ENCODE assay signal across 8 cellular contexts in genomic region chr1:203340112-203340804, GRCh38. TPM values are rescaled to one million over a fixed set of nuclear protein-coding genes. Genes with fewer than 3 reads are reported as not detected.
A peak's percentile ranks its signal among the peaks of the same experiment; 100 is the strongest.
DNase-seq lines count a peak whose midpoint lies in the region; ATAC-seq, FAIRE-seq and TF ChIP-seq lines count a peak whose summit lies in the region.

No MANE protein-coding gene starts in this region.

- in situ Hi-C loops in K562 (cut with MboI) = loop anchor here (5.0 kb wide), 2 partner anchors 102 to 147 kb away; no protein-coding TSS in a partner anchor

- H2AK5ac ChIP-seq in H9 (ENCODE audit: insufficient read length, low read length) = no peak overlapping the region

- H4K91ac ChIP-seq in H9 (ENCODE audit: insufficient read length, low read depth, low read length) = no peak overlapping the region

- H2BK5ac ChIP-seq in H9 (ENCODE audit: insufficient read length, low read length) = no peak overlapping the region

- H3K9me3 Mint-ChIP-seq in H9 = no peaks in the 10 kb centered on the region

- H3K79me1 ChIP-seq in H9 (ENCODE audit: insufficient read depth, low read depth, low read length, poor library complexity, severe bottlenecking) = no peaks in the 10 kb centered on the region

- H3K9me2 ChIP-seq in hepatocyte (replicated peaks; ENCODE audit: insufficient read depth) = no peaks in the 10 kb centered on the region

- H3K23ac ChIP-seq in H9 (ENCODE audit: insufficient read length, low read depth, low read length) = no peak overlapping the region

- H3K9me3 ChIP-seq in H9 (ENCODE audit: control insufficient read depth, low read depth, low read length) = no peaks in the 10 kb centered on the region
- H3K9me3 ChIP-seq in K562 (replicated peaks; ENCODE audit: control insufficient read depth, insufficient read depth, low read depth, low read length) = no peaks in the 10 kb centered on the region
- no peaks in the 10 kb centered on the region for H3K9me3 ChIP-seq in hepatocyte (ENCODE audit: low read depth)

- no peaks in the 10 kb centered on the region for H3K36me3 ChIP-seq in BJ (ENCODE audit: control insufficient read depth, insufficient read depth, low read length)
- no peaks in the 10 kb centered on the region for H3K36me3 ChIP-seq in K562 (ENCODE audit: control insufficient read depth, insufficient read depth, low read length)
- no peaks in the 10 kb centered on the region for H3K36me3 ChIP-seq in hepatocyte (replicated peaks; ENCODE audit: insufficient read depth, low read depth)

- peak; percentile 93 for FAIRE-seq in K562 (lab: Jason Lieb, UNC)

- TF ChIP-seq RAD21 in K562 (CRISPR knock-in tag; conservative IDR thresholded peaks at IDR 0.05 in 1 of 2, IDR thresholded peaks at IDR 0.05 in 1 of 2) = peak; percentile 93 to 94

- H3K9ac ChIP-seq in H9 (ENCODE audit: extremely low read depth, insufficient read length, low read length) (no peak overlapping the region), K562 (ENCODE audit: insufficient read depth in 1 of 2, low read depth in 2 of 2, low read length in 2 of 2) (no peak overlapping the region)

- no peak overlapping the region for H2BK15ac ChIP-seq in H9 (ENCODE audit: low read depth, low read length)

- TF ChIP-seq EP300 in K562 (IDR thresholded peaks at IDR 0.05; ENCODE audit: low read length) = no peak

- H3K27ac ChIP-seq in H9 (ENCODE audit: insufficient read length, low read depth, low read length) (no peak overlapping the region), K562 (ENCODE audit: extremely low read depth, low read depth, low read length) (no peak overlapping the region), hepatocyte (peak overlapping the region; percentile 41)

- H3K56ac ChIP-seq in H9 (ENCODE audit: insufficient read length, low read depth, low read length) = no peak overlapping the region

- H3K4me3 ChIP-seq in BJ (ENCODE audit: low read depth, low read length) (no peak overlapping the region), K562 (no peak overlapping the region), hepatocyte (no peak overlapping the region)

- H3T11ph ChIP-seq in H9 (ENCODE audit: low read length) = no peak overlapping the region

- TF ChIP-seq CTCF in BJ (IDR thresholded peaks at IDR 0.05; ENCODE audit: insufficient read depth, low read depth, low read length) (peak; percentile 91), H9 (conservative IDR thresholded peaks at IDR 0.05) (peak; percentile 89), K562 (IDR thresholded peaks at IDR 0.05 in 2 of 3, conservative IDR thresholded peaks at IDR 0.05 in 1 of 3; ENCODE audit: insufficient read depth in 2 of 3, low read depth in 1 of 3, low read length in 3 of 3) (peak; percentile 93 to 97 (median 94)), hepatocyte (IDR thresholded peaks at IDR 0.05; ENCODE audit: poor library complexity) (peak; percentile 96)

- no peaks in the 10 kb centered on the region for H3K36me3 Mint-ChIP-seq in H9 (ENCODE audit: insufficient read depth in 1 of 3, low read depth in 3 of 3)

- DNase-seq in BJ (ENCODE audit: low read depth) (no peak), H9 (peak; percentile 76), NCI-H2081 treated with DMSO at 0.1 percent for 48 hours (lab: John Stamatoyannopoulos, UW) (peak; percentile 74), T-helper 9 cell (peak; percentile 37), K562 (ENCODE audit: extremely low read depth in 1 of 4, low spot score in 3 of 4) (peak; percentile 84 to 88 (median 88)), hepatocyte (ENCODE audit: low spot score) (peak; percentile 94), sciatic nerve (ENCODE audit: low spot score) (peak; percentile 79)

- H3K27me3 ChIP-seq in BJ (ENCODE audit: control insufficient read depth, insufficient read depth, low read length) (peaks cover 19% of the 10 kb centered on the region), H9 (ENCODE audit: insufficient read depth, low read length) (no peaks in the 10 kb centered on the region; the same call in 1 of the 2 replicates), K562 (ENCODE audit: control insufficient read depth in 2 of 2, insufficient read depth in 2 of 2, low read length in 2 of 2) (peaks cover 26 to 44% of the 10 kb centered on the region in 2 experiments), hepatocyte (no peaks in the 10 kb centered on the region)

- ATAC-seq in K562 (peak; percentile 87), sciatic nerve (peak; percentile 85), GM18873 (IDR thresholded peaks at IDR 0.05; ENCODE audit: low FRiP score, unreplicated experiment) (no peak)

- peaks cover 50% of the 10 kb centered on the region for H3K27me3 Mint-ChIP-seq in H9 (ENCODE audit: low read depth)

- intact Hi-C loops in K562 (cut with micrococcal nuclease) (loop anchor here (1.0 to 5.0 kb wide), 3 partner anchors 104 to 362 kb away; no protein-coding TSS in a partner anchor), sciatic nerve (cut with DNase I) (loop anchor here (5.0 kb wide), 1 partner anchor 142 kb away; no protein-coding TSS in a partner anchor)

- CTCF ChIA-PET in BJ (lab: Yijun Ruan, JAX) (interaction anchor here (0.6 to 18.1 kb wide), 35 partner anchors 10 to 681 kb away, joined by 3 to 484 read pairs (median 5); partner anchors contain the start of genes FMOD and PRELP), K562 (lab: Yijun Ruan, JAX; ENCODE audit: low intra/inter-chr PET ratio) (interaction anchor here (0.7 to 8.9 kb wide), 11 partner anchors 13 to 1467 kb away, joined by 3 to 226 read pairs (median 8); no protein-coding TSS in a partner anchor)

- POLR2A ChIA-PET in BJ (lab: Charles Lee) (no interaction called here), K562 (lab: Yijun Ruan, JAX) (interaction anchor here (0.6 to 1.2 kb wide), 4 partner anchors 10 to 107 kb away, joined by 3 to 4 read pairs (median 3); partner anchors contain the start of gene FMOD)

- TF ChIP-seq POLR2A in K562 (conservative IDR thresholded peaks at IDR 0.05) = no peak

- H4K8ac ChIP-seq in H9 (replicated peaks; ENCODE audit: insufficient read length, low read depth, low read length) = no peak overlapping the region

- H3K4me2 ChIP-seq in H9 (ENCODE audit: insufficient read depth, insufficient read length, low read length) (no peak overlapping the region), K562 (ENCODE audit: insufficient read depth, low read length) (no peak overlapping the region), hepatocyte (no peak overlapping the region)

- no peaks in the 10 kb centered on the region for H3K9me1 ChIP-seq in K562 (ENCODE audit: control insufficient read depth, insufficient read depth, low read length)

- no peak overlapping the region for H2AFZ ChIP-seq in H9 (ENCODE audit: low read length)
- H2AFZ ChIP-seq in K562 (ENCODE audit: low read depth, low read length) = no peak overlapping the region
- H2AFZ ChIP-seq in hepatocyte = no peak overlapping the region

- no peaks in the 10 kb centered on the region for H3K23me2 ChIP-seq in H9 (ENCODE audit: insufficient read length, low read depth, low read length, poor library complexity, severe bottlenecking)

- no peak overlapping the region for H4K5ac ChIP-seq in H9 (ENCODE audit: insufficient read length, low read depth, low read length)

- no peak overlapping the region for H2BK20ac ChIP-seq in H9 (ENCODE audit: low read depth, low read length, poor library complexity, severe bottlenecking)

- H3K27ac Mint-ChIP-seq in H9 = no peak overlapping the region

- no peak overlapping the region for H3K14ac ChIP-seq in H9 (ENCODE audit: insufficient read depth, low read length)

- WGBS in H9 (ENCODE audit: extremely low coverage, insufficient read length, low lambda C conversion rate) = no CpG with 5 or more reads among the region's 7 CpGs
- 2% methylated on average over 7 of the region's 7 CpGs for WGBS in K562 (ENCODE audit: insufficient coverage, low coverage, missing lambda C conversion rate)
- WGBS in hepatocyte (ENCODE audit: low lambda C conversion rate, missing lambda C conversion rate) = 22% methylated on average over 7 of the region's 7 CpGs

- H2BK12ac ChIP-seq in H9 (ENCODE audit: insufficient read length, low read depth, low read length) = no peak overlapping the region

- H3K4me1 ChIP-seq in H9 (ENCODE audit: insufficient read depth, low read length) (peaks cover 1% of the 10 kb centered on the region; the same call in 1 of the 2 replicates), K562 (replicated peaks in 1 of 2; ENCODE audit: control insufficient read depth in 2 of 2, insufficient read depth in 2 of 2, low read length in 2 of 2) (peaks cover 0 to 4% of the 10 kb centered on the region in 2 experiments; a peak in 3 of 5 replicates), hepatocyte (ENCODE audit: insufficient read depth) (peaks cover 6% of the 10 kb centered on the region)

- H3K79me2 ChIP-seq in H9 (ENCODE audit: insufficient read depth, low read length) (no peaks in the 10 kb centered on the region), K562 (ENCODE audit: control insufficient read depth, insufficient read depth, low read length) (no peaks in the 10 kb centered on the region), hepatocyte (no peaks in the 10 kb centered on the region)

- no peaks in the 10 kb centered on the region for H4K20me1 ChIP-seq in H9 (ENCODE audit: control insufficient read depth, insufficient read depth, insufficient read length)
- H4K20me1 ChIP-seq in K562 (replicated peaks; ENCODE audit: control insufficient read depth, insufficient read depth, low read length) = no peaks in the 10 kb centered on the region; the same call in 1 of the 2 replicates
- H4K20me1 ChIP-seq in hepatocyte (ENCODE audit: insufficient read depth, poor library complexity, severe bottlenecking) = no peaks in the 10 kb centered on the region

- no peak overlapping the region for H2BK120ac ChIP-seq in H9 (ENCODE audit: low read depth, low read length, poor library complexity, severe bottlenecking)

- H3K4me1 Mint-ChIP-seq in H9 = peaks cover 20 to 35% of the 10 kb centered on the region in 2 experiments

- no TSS peak for BruUV-seq in K562 (replicated peaks; lab: Mats Ljungman, UMichigan)

- H3K4me3 Mint-ChIP-seq in H9 = no peak overlapping the region

- H3K4ac ChIP-seq in H9 (ENCODE audit: low read depth, low read length) = no peak overlapping the region

- H3K18ac ChIP-seq in H9 (ENCODE audit: insufficient read length, low read depth, low read length) = no peak overlapping the region

RNA-seq across cellular contexts. Expression of gene FMOD, which starts 10.7 kb away (rescaled TPM):
- polyA plus RNA-seq in BJ (2011; rRNA removed) (14.0 and 18.0 TPM in 2 replicates), K562 (2011; rRNA removed) (0.03 TPM in 1 of 2 replicates, not detected in the other), K562 (2014; fragmentation: Illumina TruSeq; extraction: Trizol) (not detected in 2 replicates), K562 (2014; fragmentation: Nextera tagmentation; extraction: Ambion mirVana) (under 1 TPM in 1 of 2 experiments, not detected in 1; 0.03 TPM), K562 (2014; rRNA removed) (not detected in 2 replicates), hepatocyte (125 and 161 TPM in 2 replicates)
- polyA minus RNA-seq in BJ (2011; rRNA and poly(A)+ RNA removed) = 1.8 and 2.3 TPM in 2 replicates
- total RNA-seq in H9 (2021) (not detected in 2 replicates), K562 (2014; rRNA removed) (not detected in 2 replicates), K562 (2014; rRNA removed; fragmentation: Illumina TruSeq; extraction: Trizol) (not detected in 2 replicates), K562 (2015; rRNA removed; fragmentation: Illumina TruSeq; extraction: Trizol) (not detected in 2 replicates), K562 (2021) (0.13 and 0.20 TPM in 2 replicates), hepatocyte (118 and 132 TPM in 2 replicates), sciatic nerve (126 TPM)
- not detected in 2 replicates for total RNA-seq in K562 (2011; cell fraction: chromatin; rRNA removed; ENCODE audit: low replicate concordance)
- total RNA-seq in K562 (2011; cell fraction: nucleolus; rRNA removed) = not detected in 2 replicates
- total RNA-seq in K562 (2011; cell fraction: nucleoplasm; rRNA removed) = not detected in 2 replicates
- 0.01 and 0.04 TPM in 2 replicates for polyA plus RNA-seq in K562 (2011; cell fraction: cytosol; rRNA removed)
- polyA plus RNA-seq in K562 (2011; cell fraction: nucleus; rRNA removed) = not detected in 2 replicates
- 0.30 TPM in 1 of 2 replicates, not detected in the other for polyA plus RNA-seq in K562 (2012)
- not detected in 2 replicates for polyA minus RNA-seq in K562 (2011; rRNA and poly(A)+ RNA removed)
- not detected in 2 replicates for polyA minus RNA-seq in K562 (2011; cell fraction: cytosol; rRNA and poly(A)+ RNA removed)
- polyA minus RNA-seq in K562 (2011; cell fraction: nucleus; rRNA and poly(A)+ RNA removed) = not detected in 2 replicates

RNA-seq across cellular contexts. Expression of gene BTG2, which starts 34.9 kb away (rescaled TPM):
- polyA plus RNA-seq in BJ (2011; rRNA removed) = 22.8 and 23.7 TPM in 2 replicates
- polyA minus RNA-seq in BJ (2011; rRNA and poly(A)+ RNA removed) = 9.9 and 17.3 TPM in 2 replicates
- total RNA-seq in H9 (2021) = 2.9 and 4.1 TPM in 2 replicates
- total RNA-seq in K562 (2011; cell fraction: chromatin; rRNA removed; ENCODE audit: low replicate concordance) = 20.8 and 48.4 TPM in 2 replicates
- 32.6 and 48.7 TPM in 2 replicates for total RNA-seq in K562 (2011; cell fraction: nucleolus; rRNA removed)
- 41.1 and 65.7 TPM in 2 replicates for total RNA-seq in K562 (2011; cell fraction: nucleoplasm; rRNA removed)
- total RNA-seq in K562 (2014; rRNA removed) = 8.7 and 11.3 TPM in 2 replicates
- 5.8 and 7.2 TPM in 2 replicates for total RNA-seq in K562 (2014; rRNA removed; fragmentation: Illumina TruSeq; extraction: Trizol)
- 2.6 and 2.9 TPM in 2 replicates for total RNA-seq in K562 (2015; rRNA removed; fragmentation: Illumina TruSeq; extraction: Trizol)
- 9.6 and 11.5 TPM in 2 replicates for total RNA-seq in K562 (2021)
- 29.7 and 41.9 TPM in 2 replicates for polyA plus RNA-seq in K562 (2011; rRNA removed)
- 33.8 and 79.9 TPM in 2 replicates for polyA plus RNA-seq in K562 (2011; cell fraction: cytosol; rRNA removed)
- polyA plus RNA-seq in K562 (2011; cell fraction: nucleus; rRNA removed) = 25.8 and 51.6 TPM in 2 replicates
- polyA plus RNA-seq in K562 (2012) = 6.2 and 11.0 TPM in 2 replicates
- 9.4 and 12.2 TPM in 2 replicates for polyA plus RNA-seq in K562 (2014; fragmentation: Illumina TruSeq; extraction: Trizol)
- 1 to 10 TPM; 2.3 to 3.8 TPM for polyA plus RNA-seq in K562 (2014; fragmentation: Nextera tagmentation; extraction: Ambion mirVana)
- 10.1 and 12.7 TPM in 2 replicates for polyA plus RNA-seq in K562 (2014; rRNA removed)
- polyA minus RNA-seq in K562 (2011; rRNA and poly(A)+ RNA removed) = 18.7 and 24.3 TPM in 2 replicates
- polyA minus RNA-seq in K562 (2011; cell fraction: cytosol; rRNA and poly(A)+ RNA removed) = 12.4 and 25.9 TPM in 2 replicates
- 23.1 and 23.3 TPM in 2 replicates for polyA minus RNA-seq in K562 (2011; cell fraction: nucleus; rRNA and poly(A)+ RNA removed)
- 192 and 197 TPM in 2 replicates for total RNA-seq in hepatocyte
- polyA plus RNA-seq in hepatocyte = 253 and 274 TPM in 2 replicates
- 83.5 TPM for total RNA-seq in sciatic nerve

Comparison
In these comparisons a context has a peak if more than half of its experiments do, and no peak if none do; other contexts are left out.
1. RNA of gene FMOD, which starts 10.7 kb away (total RNA-seq): 126 TPM in sciatic nerve (single experiment) and 118 to 132 TPM in hepatocyte; not detected in H9 and 0.13 to 0.20 TPM in K562; every median in the first group is over 10 times any median in the second.
2. Peak in every context shown above with its lines, with median percentiles within 50 percentile points of each other: CTCF ChIP-seq.